19 cellular contexts compared by ENCODE assay signal in the genomic region with DNA sequence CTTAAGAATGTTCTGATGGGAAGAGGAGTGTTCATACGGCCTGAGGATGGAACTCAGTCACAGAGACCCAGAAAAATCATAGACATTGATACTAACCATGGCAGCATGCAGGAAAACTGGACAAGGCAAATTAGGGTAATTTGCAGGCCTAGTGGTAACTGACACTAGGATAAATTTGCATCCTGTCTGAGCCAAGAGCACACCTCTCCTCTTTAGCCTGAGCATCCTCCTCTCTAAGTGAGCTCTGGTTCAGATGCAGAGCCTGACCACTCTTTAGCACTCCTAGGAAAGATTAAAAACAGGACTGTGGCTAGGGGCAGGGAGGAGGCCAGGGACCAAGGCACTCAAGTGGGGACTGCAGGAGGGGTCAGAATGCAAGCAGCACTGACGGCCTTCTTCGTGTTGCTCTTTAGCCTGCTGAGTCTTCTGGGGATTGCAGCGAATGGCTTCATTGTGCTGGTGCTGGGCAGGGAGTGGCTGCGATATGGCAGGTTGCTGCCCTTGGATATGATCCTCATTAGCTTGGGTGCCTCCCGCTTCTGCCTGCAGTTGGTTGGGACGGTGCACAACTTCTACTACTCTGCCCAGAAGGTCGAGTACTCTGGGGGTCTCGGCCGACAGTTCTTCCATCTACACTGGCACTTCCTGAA. TPM values are rescaled to one million over a fixed set of nuclear protein-coding genes. Genes with fewer than 3 reads are reported as not detected.
DNase-seq lines count a peak whose midpoint lies in the region; TF ChIP-seq lines count a peak whose summit lies in the region.
"Had no signal": no experiment of that assay in that cellular context is flagged by ENCODE, and none has a peak within 500 bp of the region (broad histone marks: within the 10 kb centered on the region; RNA-seq: fewer than 3 reads in every experiment).

A gene with protein sequence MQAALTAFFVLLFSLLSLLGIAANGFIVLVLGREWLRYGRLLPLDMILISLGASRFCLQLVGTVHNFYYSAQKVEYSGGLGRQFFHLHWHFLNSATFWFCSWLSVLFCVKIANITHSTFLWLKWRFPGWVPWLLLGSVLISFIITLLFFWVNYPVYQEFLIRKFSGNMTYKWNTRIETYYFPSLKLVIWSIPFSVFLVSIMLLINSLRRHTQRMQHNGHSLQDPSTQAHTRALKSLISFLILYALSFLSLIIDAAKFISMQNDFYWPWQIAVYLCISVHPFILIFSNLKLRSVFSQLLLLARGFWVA (plus strand): TSS at position 373 of the 650 bp plus-strand sequence. CDS start 0 bp downstream, at position 373.

- H3K9ac ChIP-seq in colonic mucosa (ENCODE audit: low read depth in 2 of 2, low read length in 2 of 2) (no peak within 1 kb of the TSS), neural progenitor cell (no peak within 1 kb of the TSS)
- H3K9ac ChIP-seq: BLaER1 had no signal

- TF ChIP-seq CTCF in breast epithelium (IDR thresholded peaks at IDR 0.05) = no peak
- TF ChIP-seq CTCF in MCF 10A (IDR thresholded peaks at IDR 0.05; ENCODE audit: unreplicated experiment) = no peak
- TF ChIP-seq CTCF in colonic mucosa (IDR thresholded peaks at IDR 0.05) = no peak
- no peak for TF ChIP-seq CTCF in neural progenitor cell (IDR thresholded peaks at IDR 0.05)
- no peak for TF ChIP-seq CTCF in transverse colon (IDR thresholded peaks at IDR 0.05)
- no peak for TF ChIP-seq CTCF in Calu3 (IDR thresholded peaks at IDR 0.05; ENCODE audit: unreplicated experiment)

- H3K27ac Mint-ChIP-seq in MCF 10A (ENCODE audit: low read depth, unreplicated experiment) = no peak within 1 kb of the TSS
- no peak within 1 kb of the TSS for H3K27ac Mint-ChIP-seq in neural progenitor cell
- no peak within 1 kb of the TSS for H3K27ac Mint-ChIP-seq in Calu3 (ENCODE audit: unreplicated experiment)

- H3K27ac ChIP-seq in breast epithelium = peak within 1 kb of the TSS; percentile 19 to 77
- H3K27ac ChIP-seq in colonic mucosa = no peak within 1 kb of the TSS
- H3K27ac ChIP-seq in neural progenitor cell = no peak within 1 kb of the TSS
- H3K27ac ChIP-seq in transverse colon = no peak within 1 kb of the TSS
- H3K27ac ChIP-seq: BLaER1, RWPE1 had no signal

- H3K9me3 ChIP-seq in breast epithelium (no peaks in the 10 kb centered on the region), colonic mucosa (no peaks in the 10 kb centered on the region), neural progenitor cell (ENCODE audit: low read depth) (no peaks in the 10 kb centered on the region), transverse colon (no peaks in the 10 kb centered on the region)
- H3K9me3 ChIP-seq: BLaER1 had no signal

- WGBS in transverse colon (ENCODE audit: low coverage in 1 of 2), 2 donors = 48 to 100% methylated on average over 2 to 10 of the region's 10 CpGs

- no peak for TF ChIP-seq EP300 in transverse colon (IDR thresholded peaks at IDR 0.05; ENCODE audit: low read depth)

- POLR2A ChIA-PET in MCF 10A (lab: Yijun Ruan, JAX) = no interaction called here

- H3K27me3 Mint-ChIP-seq in MCF 10A (ENCODE audit: insufficient read depth, unreplicated experiment) (no peaks in the 10 kb centered on the region), neural progenitor cell (ENCODE audit: insufficient read depth, low read depth) (peaks cover 3% of the 10 kb centered on the region), Calu3 (ENCODE audit: unreplicated experiment) (no peaks in the 10 kb centered on the region)

- H3K79me2 ChIP-seq in neural progenitor cell (ENCODE audit: low read depth) = no peaks in the 10 kb centered on the region

- no peak within 1 kb of the TSS for H3K4me2 ChIP-seq in neural progenitor cell
- H3K4me2 ChIP-seq: BLaER1 had no signal

- H2AFZ ChIP-seq in neural progenitor cell (replicated peaks) = peak within 1 kb of the TSS; percentile 28

- H3K36me3 ChIP-seq in breast epithelium = no peaks in the 10 kb centered on the region
- no peaks in the 10 kb centered on the region for H3K36me3 ChIP-seq in colonic mucosa
- H3K36me3 ChIP-seq in neural progenitor cell = no peaks in the 10 kb centered on the region
- no peaks in the 10 kb centered on the region for H3K36me3 ChIP-seq in transverse colon
- H3K36me3 ChIP-seq: BLaER1 had no signal

- H3F3A ChIP-seq in neural progenitor cell (ENCODE audit: low read depth) = no peaks in the 10 kb centered on the region

- CTCF ChIA-PET in MCF 10A (lab: Yijun Ruan, JAX) (interaction anchor here (3.7 kb wide), 1 partner anchor 13 kb away, joined by 18 read pairs; no protein-coding TSS in a partner anchor), Calu3 (lab: Charles Lee) (no interaction called here)

- H3K4me3 Mint-ChIP-seq in MCF 10A (ENCODE audit: unreplicated experiment) (no peak within 1 kb of the TSS), neural progenitor cell (no peak within 1 kb of the TSS), Calu3 (ENCODE audit: low read depth, unreplicated experiment) (no peak within 1 kb of the TSS)
- H3K4me3 Mint-ChIP-seq: CD8-positive, alpha-beta T cell had no signal

- BruUV-seq in MCF 10A (replicated peaks; lab: Mats Ljungman, UMichigan) (no TSS peak), Calu3 (replicated peaks; lab: Mats Ljungman, UMichigan) (no TSS peak)

- peaks cover 15% of the 10 kb centered on the region for H3K9me3 Mint-ChIP-seq in MCF 10A (ENCODE audit: unreplicated experiment)
- H3K9me3 Mint-ChIP-seq in neural progenitor cell = peaks cover 13% of the 10 kb centered on the region
- H3K9me3 Mint-ChIP-seq in Calu3 (ENCODE audit: low read depth, unreplicated experiment) = peaks cover 3% of the 10 kb centered on the region
- H3K9me3 Mint-ChIP-seq: CD8-positive, alpha-beta T cell had no signal

- H3K27me3 ChIP-seq in breast epithelium (no peaks in the 10 kb centered on the region), colonic mucosa (no peaks in the 10 kb centered on the region), neural progenitor cell (no peaks in the 10 kb centered on the region), transverse colon (no peaks in the 10 kb centered on the region)
- H3K27me3 ChIP-seq: BLaER1 had no signal

- H3K36me3 Mint-ChIP-seq in MCF 10A (ENCODE audit: insufficient read depth, unreplicated experiment) (no peaks in the 10 kb centered on the region), neural progenitor cell (peaks cover 4% of the 10 kb centered on the region), Calu3 (ENCODE audit: insufficient read depth, unreplicated experiment) (no peaks in the 10 kb centered on the region)
- H3K36me3 Mint-ChIP-seq: CD8-positive, alpha-beta T cell had no signal

- H3K4me1 Mint-ChIP-seq in MCF 10A (ENCODE audit: insufficient read depth, unreplicated experiment) = peaks cover 2% of the 10 kb centered on the region
- peaks cover 2% of the 10 kb centered on the region for H3K4me1 Mint-ChIP-seq in neural progenitor cell
- H3K4me1 Mint-ChIP-seq in Calu3 (ENCODE audit: low read depth, unreplicated experiment) = peaks cover 6% of the 10 kb centered on the region

- in situ Hi-C loops in transverse colon (cut with MboI; ENCODE audit: low pct_ligation_motif_present in 1 of 4, low pct_unique_long_range_greater_than_20kb in 1 of 4, low sequenced_read_pairs in 3 of 4) = loop anchor here in 1 of 4 donors (10.0 kb wide), 1 partner anchor 63 kb away; no protein-coding TSS in a partner anchor

- DNase-seq in breast epithelium (ENCODE audit: low spot score in 2 of 2) = no peak
- no peak for DNase-seq in MCF 10A (ENCODE audit: unreplicated experiment)
- peak; percentile 45 for DNase-seq in colonic mucosa
- no peak for DNase-seq in neural progenitor cell (ENCODE audit: low spot score)
- DNase-seq in transverse colon = peak; percentile 44
- no peak for DNase-seq in islet precursor cell
- no peak for DNase-seq in NCI-H446 (lab: John Stamatoyannopoulos, UW)
- no peak for DNase-seq in Calu3
- DNase-seq: CD8-positive, alpha-beta T cell; DMS79 treated with DMSO at 0.1 percent for 48 hours; H7; NCI-H187; NCI-H226; NCI-H748 treated with DMSO at 0.1 percent for 48 hours had no signal

- intact Hi-C loops in breast epithelium (cut with DNase I; ENCODE audit: low total_unique reads) (no loop called here), MCF 10A (cut with micrococcal nuclease) (no loop called here), colonic mucosa (cut with DNase I) (no loop called here), transverse colon (cut with DNase I; ENCODE audit: low total_unique reads) (no loop called here), Calu3 (cut with micrococcal nuclease; ENCODE audit: unreplicated experiment) (no loop called here)

- H3K4me3 ChIP-seq in breast epithelium = no peak within 1 kb of the TSS
- H3K4me3 ChIP-seq in colonic mucosa = no peak within 1 kb of the TSS
- no peak within 1 kb of the TSS for H3K4me3 ChIP-seq in neural progenitor cell
- H3K4me3 ChIP-seq in transverse colon = no peak within 1 kb of the TSS
- H3K4me3 ChIP-seq: BLaER1 had no signal

- H3K4me1 ChIP-seq in breast epithelium (no peaks in the 10 kb centered on the region), colonic mucosa (no peaks in the 10 kb centered on the region), neural progenitor cell (no peaks in the 10 kb centered on the region), transverse colon (peaks cover 0 to 15% (median 5%) of the 10 kb centered on the region in 4 donors)
- H3K4me1 ChIP-seq: BLaER1 had no signal

- TF ChIP-seq POLR2A in breast epithelium (IDR thresholded peaks at IDR 0.05) (no peak), transverse colon (IDR thresholded peaks at IDR 0.05) (no peak)

- no peaks in the 10 kb centered on the region for H4K20me1 ChIP-seq in neural progenitor cell (ENCODE audit: low read depth)
- H4K20me1 ChIP-seq: BLaER1 had no signal

RNA-seq across cellular contexts. Expression of the gene that starts here (rescaled TPM):
- 1 to 10 TPM in 1 of 3 donors, under 1 TPM in 1, not detected in 1; 0.66 to 1.3 TPM for total RNA-seq in breast epithelium
- total RNA-seq in MCF 10A (2022) = not detected in 2 replicates
- not detected for total RNA-seq in colonic mucosa
- not detected in 2 replicates for total RNA-seq in neural progenitor cell (ENCODE audit: low replicate concordance)
- not detected for total RNA-seq in transverse colon
- not detected in 2 replicates for total RNA-seq in Calu3 (2022)
- total RNA-seq: A172; CD8-positive, alpha-beta T cell; G401; LHCN-M2 had no signal

Comparison
In these comparisons a context has a peak if more than half of its experiments do, and no peak if none do; other contexts are left out.
1. Peak in DNase-seq in colonic mucosa; RNA of the gene not detected or under 1 TPM.
2. Peak in DNase-seq in transverse colon; RNA of the gene not detected or under 1 TPM.
3. H3K27ac ChIP-seq: peak in breast epithelium (2 of 2); none in colonic mucosa (single experiment), neural progenitor cell (single experiment) and transverse colon (0 of 4).